20 cellular contexts compared by ENCODE assay signal in the genomic region with DNA sequence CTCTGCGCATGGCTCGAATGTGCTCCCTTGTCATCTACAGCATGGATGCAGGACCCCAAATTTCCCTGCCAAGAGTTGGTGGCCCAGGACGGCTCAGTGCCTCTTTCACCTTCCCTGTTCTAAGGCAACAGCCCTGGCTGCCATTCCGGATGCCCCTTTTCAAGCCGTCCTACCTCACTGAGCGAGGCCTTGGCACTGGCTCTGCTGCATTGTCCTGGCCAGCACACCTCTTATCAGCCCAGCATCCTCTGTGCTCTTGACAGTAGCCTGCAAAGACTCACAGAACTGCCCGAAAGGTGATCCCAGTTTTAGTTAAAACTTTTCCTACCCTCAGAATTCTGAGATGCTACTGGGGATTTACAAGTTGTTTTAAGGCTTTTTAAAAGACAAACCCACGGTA.
"Had no signal": no experiment of that assay in that cellular context is flagged by ENCODE, and none has a peak within 500 bp of the region (broad histone marks: within the 10 kb centered on the region; RNA-seq: fewer than 3 reads in every experiment).

No MANE protein-coding gene starts in this region.

- H3K4me1 ChIP-seq: gastrocnemius medialis, sigmoid colon had no signal

- H3K36me3 ChIP-seq: esophagus squamous epithelium, gastrocnemius medialis, sigmoid colon, tibial nerve had no signal

- H3K27me3 ChIP-seq: esophagus squamous epithelium, gastrocnemius medialis, sigmoid colon, tibial nerve had no signal

- H3K4me3 ChIP-seq: coronary artery, esophagus squamous epithelium, gastrocnemius medialis, lung, sigmoid colon, smooth muscle cell, tibial nerve had no signal

- H3K27ac ChIP-seq: coronary artery, esophagus squamous epithelium, gastrocnemius medialis, sigmoid colon, tibial nerve had no signal

- ATAC-seq: activated CD8-positive, alpha-beta memory T cell treated with anti-CD3 and anti-CD28 coated beads, Interleukin-2, amount 10 ng/mL, durations not matched to agents 7 days and 5 days; activated CD8-positive, alpha-beta T cell treated with anti-CD3 and anti-CD28 coated beads for 36 hours; gastrocnemius medialis; T-helper 17 cell had no signal

- DNase-seq: activated CD4-positive, alpha-beta T cell treated with anti-CD3 and anti-CD28 coated beads, Interleukin-2, amount 10 ng/mL, durations not matched to agents 24 days and 14 days; activated CD8-positive, alpha-beta memory T cell treated with anti-CD3 and anti-CD28 coated beads, Interleukin-2, amount 10 ng/mL, durations not matched to agents 7 days and 5 days; activated CD8-positive, alpha-beta T cell treated with anti-CD3 and anti-CD28 coated beads for 36 hours; activated gamma-delta T cell; activated naive CD4-positive, alpha-beta T cell treated with anti-CD3 and anti-CD28 coated beads, Interleukin-2, amount 50 U/mL, for 16 hours; activated T-cell treated with anti-CD3 and anti-CD28 coated beads for 4 hours; esophagus squamous epithelium; islet precursor cell; naive B cell; occipital lobe; sigmoid colon; stimulated activated CD4-positive, alpha-beta T cell treated with anti-CD3 and anti-CD28 coated beads, Interleukin-2, amount 100 ng/mL, for 48 hours; substantia nigra; SW 1271; T-helper 17 cell had no signal

- H3K9me3 ChIP-seq: esophagus squamous epithelium, gastrocnemius medialis, sigmoid colon, tibial nerve had no signal
